Comparison of ENCODE assay signal across 10 cellular contexts in genomic region chr10:132665946-132666732, GRCh38.
DNase-seq lines count a peak whose midpoint lies in the region; ATAC-seq and TF ChIP-seq lines count a peak whose summit lies in the region.
"Had no signal": no experiment of that assay in that cellular context is flagged by ENCODE, and none has a peak within 500 bp of the region (broad histone marks: within the 10 kb centered on the region; RNA-seq: fewer than 3 reads in every experiment).

No MANE protein-coding gene starts in this region.

- peaks cover 43 to 66% (median 54%) of the 10 kb centered on the region in 10 experiments for H3K4me1 ChIP-seq in BLaER1 treated with 17β-estradiol and CSF1 and Interleukin-3, amounts not matched to agents 10 nM and 100 nM

- H3K4me2 ChIP-seq in BLaER1 treated with 17β-estradiol and CSF1 and Interleukin-3, amounts not matched to agents 10 nM and 100 nM, result peak overlapping the region in 7 of 11 experiments; percentile 6 to 84 (median 50); a peak in 12 of 22 replicates

- no peaks in the 10 kb centered on the region for H3K27me3 Mint-ChIP-seq in activated T-helper 17 cell treated with anti-CD3 and anti-CD28 coated beads, Interleukin-2, amount 50 U/mL, for 72 hours
- H3K27me3 Mint-ChIP-seq in mesothelial cell of epicardium (ENCODE audit: low read depth), result no peaks in the 10 kb centered on the region

- H3K9me3 Mint-ChIP-seq in activated T-helper 17 cell treated with anti-CD3 and anti-CD28 coated beads, Interleukin-2, amount 50 U/mL, for 72 hours, result no peaks in the 10 kb centered on the region
- no peaks in the 10 kb centered on the region for H3K9me3 Mint-ChIP-seq in mesothelial cell of epicardium

- H3K36me3 ChIP-seq in BLaER1 treated with 17β-estradiol and CSF1 and Interleukin-3, amounts not matched to agents 10 nM and 100 nM, result peaks cover 0 to 5% (median 0%) of the 10 kb centered on the region in 11 experiments; a peak in 10 of 22 replicates

- peak overlapping the region; percentile 47 for H3K4me3 Mint-ChIP-seq in activated T-helper 17 cell treated with anti-CD3 and anti-CD28 coated beads, Interleukin-2, amount 50 U/mL, for 72 hours
- H3K4me3 Mint-ChIP-seq in mesothelial cell of epicardium, result no peak overlapping the region

- no peak for TF ChIP-seq CTCF in mesothelial cell of epicardium (IDR thresholded peaks at IDR 0.05; ENCODE audit: unreplicated experiment)

- H3K9ac ChIP-seq in BLaER1 treated with 17β-estradiol and CSF1 and Interleukin-3, amounts not matched to agents 10 nM and 100 nM, result peak overlapping the region in 1 of 11 experiments; percentile 43; a peak in 2 of 22 replicates

- H3K36me3 Mint-ChIP-seq in activated T-helper 17 cell treated with anti-CD3 and anti-CD28 coated beads, Interleukin-2, amount 50 U/mL, for 72 hours (ENCODE audit: low read depth), result peaks cover 6% of the 10 kb centered on the region
- H3K36me3 Mint-ChIP-seq in mesothelial cell of epicardium, result peaks cover 9% of the 10 kb centered on the region

- peaks cover 0 to 20% (median 0%) of the 10 kb centered on the region in 11 experiments; a peak in 5 of 22 replicates for H3K27me3 ChIP-seq in BLaER1 treated with 17β-estradiol and CSF1 and Interleukin-3, amounts not matched to agents 10 nM and 100 nM

- H3K27ac Mint-ChIP-seq in activated T-helper 17 cell treated with anti-CD3 and anti-CD28 coated beads, Interleukin-2, amount 50 U/mL, for 72 hours, result peak overlapping the region; percentile 86
- H3K27ac Mint-ChIP-seq in mesothelial cell of epicardium, result no peak overlapping the region

- H3K4me1 Mint-ChIP-seq in activated T-helper 17 cell treated with anti-CD3 and anti-CD28 coated beads, Interleukin-2, amount 50 U/mL, for 72 hours, result peaks cover 11% of the 10 kb centered on the region
- peaks cover 2% of the 10 kb centered on the region for H3K4me1 Mint-ChIP-seq in mesothelial cell of epicardium

- peak overlapping the region in 2 of 11 experiments; percentile 16 to 55; a peak in 3 of 22 replicates for H3K27ac ChIP-seq in BLaER1 treated with 17β-estradiol and CSF1 and Interleukin-3, amounts not matched to agents 10 nM and 100 nM

- DNase-seq in HS-5 (ENCODE audit: low read depth), result peak; percentile 92
- peak; percentile 68 for DNase-seq in left kidney (ENCODE audit: low read depth, low spot score)
- no peak for DNase-seq in mesothelial cell of epicardium (ENCODE audit: low spot score in 2 of 2, unreplicated experiment in 2 of 2)
- no peak for DNase-seq in DMS 273 (lab: John Stamatoyannopoulos, UW; ENCODE audit: unreplicated experiment)
- DNase-seq in DMS53 treated with DMSO at 0.1 percent for 48 hours (lab: John Stamatoyannopoulos, UW; ENCODE audit: unreplicated experiment), result no peak
- DNase-seq: activated gamma-delta T cell treated with Interleukin-2 at 50 U/mL for 16 hours; NK-92 treated with Interleukin-12 subunit alpha and Interleukin-12 subunit beta, amount 100 ng/mL, for 24 hours had no signal

- peaks cover 0 to 92% (median 79%) of the 10 kb centered on the region in 11 experiments; a peak in 19 of 22 replicates for H4K20me1 ChIP-seq in BLaER1 treated with 17β-estradiol and CSF1 and Interleukin-3, amounts not matched to agents 10 nM and 100 nM

- H3K4me3 ChIP-seq in BLaER1 treated with 17β-estradiol and CSF1 and Interleukin-3, amounts not matched to agents 10 nM and 100 nM, result no peak overlapping the region

- ATAC-seq in activated T-helper 17 cell treated with anti-CD3 and anti-CD28 coated beads, Interleukin-2, amount 50 U/mL, for 72 hours (replicated peaks), result peak; percentile 100
- ATAC-seq in HG03025 (IDR thresholded peaks at IDR 0.05; ENCODE audit: low FRiP score, unreplicated experiment), result no peak

- H3K9me3 ChIP-seq in BLaER1 treated with 17β-estradiol and CSF1 and Interleukin-3, amounts not matched to agents 10 nM and 100 nM (replicated peaks in 1 of 11), result peaks cover 0 to 5% (median under 1%) of the 10 kb centered on the region in 11 experiments; a peak in 8 of 22 replicates

Comparison
In these comparisons a context has a peak if more than half of its experiments do, and no peak if none do; other contexts are left out.
1. DNase-seq: peak in HS-5 (single experiment) and left kidney (single experiment); none in mesothelial cell of epicardium (0 of 2), DMS 273 (single experiment) and DMS53 treated with DMSO at 0.1 percent for 48 hours (single experiment).